ENCODE assay signal across 23 cellular contexts in genomic region chr13:67156718-67157049, GRCh38.
A peak's percentile ranks its signal among the peaks of the same experiment; 100 is the strongest.
DNase-seq lines count a peak whose midpoint lies in the region; ATAC-seq, FAIRE-seq and TF ChIP-seq lines count a peak whose summit lies in the region.
"Had no signal": no experiment of that assay in that cellular context is flagged by ENCODE, and none has a peak within 500 bp of the region (broad histone marks: within the 10 kb centered on the region; RNA-seq: fewer than 3 reads in every experiment).

No MANE protein-coding gene starts in this region.

- H4K20me1 ChIP-seq in GM23338 (replicated peaks; ENCODE audit: insufficient read depth), result no peaks in the 10 kb centered on the region
- no peaks in the 10 kb centered on the region for H4K20me1 ChIP-seq in K562 (replicated peaks; ENCODE audit: control insufficient read depth, insufficient read depth, low read length)

- no TSS peak for BruUV-seq in K562 (replicated peaks; lab: Mats Ljungman, UMichigan)

- TF ChIP-seq EP300 in K562 (IDR thresholded peaks at IDR 0.05; ENCODE audit: low read length), result no peak

- H3K4me2 ChIP-seq in GM23338, result no peak overlapping the region
- H3K4me2 ChIP-seq in K562 (ENCODE audit: insufficient read depth, low read length), result peak overlapping the region; percentile 84; the same call in 1 of the 2 replicates
- H3K4me2 ChIP-seq: A549, PC-9 had no signal

- H3K36me3 Mint-ChIP-seq in GM23338 (ENCODE audit: low read depth), result no peaks in the 10 kb centered on the region
- H3K36me3 Mint-ChIP-seq: CD8-positive, alpha-beta T cell had no signal

- H3K4me1 ChIP-seq in GM23338 (ENCODE audit: insufficient read depth) (no peaks in the 10 kb centered on the region), K562 (replicated peaks in 1 of 2; ENCODE audit: control insufficient read depth in 2 of 2, insufficient read depth in 2 of 2, low read length in 2 of 2) (no peaks in the 10 kb centered on the region; a peak in 1 of 5 replicates)
- H3K4me1 ChIP-seq: A549, Caco-2, SJCRH30 had no signal

- H3K27ac Mint-ChIP-seq in GM23338, result no peak overlapping the region
- H3K27ac Mint-ChIP-seq: CD8-positive, alpha-beta T cell had no signal

- H3K27me3 ChIP-seq in GM23338 (ENCODE audit: insufficient read depth), result no peaks in the 10 kb centered on the region
- no peaks in the 10 kb centered on the region for H3K27me3 ChIP-seq in K562 (ENCODE audit: control insufficient read depth in 2 of 2, insufficient read depth in 2 of 2, low read length in 2 of 2)
- no peaks in the 10 kb centered on the region for H3K27me3 ChIP-seq in layer of hippocampus (ENCODE audit: control insufficient read depth, insufficient read depth, low read length)
- H3K27me3 ChIP-seq: SJCRH30 had no signal

- TF ChIP-seq POLR2A in K562 (conservative IDR thresholded peaks at IDR 0.05), result no peak

- peaks cover 3% of the 10 kb centered on the region; the same call in 1 of the 3 replicates for H3K4me1 Mint-ChIP-seq in GM23338

- H3K9me3 Mint-ChIP-seq in GM23338, result no peaks in the 10 kb centered on the region
- H3K9me3 Mint-ChIP-seq: CD8-positive, alpha-beta T cell had no signal

- in situ Hi-C loops in K562 (cut with MboI), result no loop called here

- intact Hi-C loops in K562 (cut with micrococcal nuclease), result no loop called here

- H3K36me3 ChIP-seq in GM23338 (ENCODE audit: insufficient read depth) (no peaks in the 10 kb centered on the region), K562 (ENCODE audit: control insufficient read depth, insufficient read depth, low read length) (no peaks in the 10 kb centered on the region)
- H3K36me3 ChIP-seq: SJCRH30 had no signal

- no peak for FAIRE-seq in K562 (lab: Jason Lieb, UNC)
- FAIRE-seq: A549, GM12891 had no signal

- peak; percentile 34 for DNase-seq in GM23338 (ENCODE audit: low spot score)
- no peak for DNase-seq in K562 (ENCODE audit: extremely low read depth in 1 of 4, low spot score in 3 of 4)
- DNase-seq in HT-29 (ENCODE audit: low spot score), result no peak
- no peak for DNase-seq in iPS-NIHi7 (ENCODE audit: extremely low spot score)
- no peak for DNase-seq in CD1c-positive myeloid dendritic cell (ENCODE audit: extremely low spot score)
- DNase-seq: AML-193; Caco-2; CD8-positive, alpha-beta T cell; DMS79; GF-D8; KG1; MM.1S; NCI-H1694 treated with DMSO at 0.1 percent for 48 hours; NCI-H2081; NCI-H2227 treated with DMSO at 0.1 percent for 48 hours; PC-9; SJCRH30 had no signal

- ATAC-seq in GM23338 (peak; percentile 86), K562 (peak; percentile 77)
- ATAC-seq: CD8-positive, alpha-beta T cell; Right ventricle myocardium inferior; SK-N-SH treated with all-trans-retinoic acid at 6 μM for 48 hours had no signal

- H2AFZ ChIP-seq in GM23338, result peak overlapping the region; percentile 73; the same call in 1 of the 2 replicates
- peak overlapping the region; percentile 90; the same call in 1 of the 2 replicates for H2AFZ ChIP-seq in K562 (ENCODE audit: low read depth, low read length)
- H2AFZ ChIP-seq: PC-9 had no signal

- H3K4me3 ChIP-seq in GM23338, result no peak overlapping the region
- peak overlapping the region; percentile 34; the same call in 1 of the 2 replicates for H3K4me3 ChIP-seq in K562
- H3K4me3 ChIP-seq: A549, PC-9, SJCRH30 had no signal

- TF ChIP-seq RAD21 in K562 (CRISPR knock-in tag; conservative IDR thresholded peaks at IDR 0.05 in 1 of 2, IDR thresholded peaks at IDR 0.05 in 1 of 2), result no peak

- no peaks in the 10 kb centered on the region; the same call in 1 of the 2 replicates for H3K9me2 ChIP-seq in GM23338 (ENCODE audit: insufficient read depth)

- H3K79me2 ChIP-seq in GM23338 (replicated peaks; ENCODE audit: insufficient read depth), result no peaks in the 10 kb centered on the region
- H3K79me2 ChIP-seq in K562 (ENCODE audit: control insufficient read depth, insufficient read depth, low read length), result no peaks in the 10 kb centered on the region

- TF ChIP-seq CTCF in GM23338 (conservative IDR thresholded peaks at IDR 0.05; ENCODE audit: low read depth in 2 of 2) (no peak; a peak in 1 of 4 replicates), K562 (IDR thresholded peaks at IDR 0.05 in 2 of 3, conservative IDR thresholded peaks at IDR 0.05 in 1 of 3; ENCODE audit: insufficient read depth in 2 of 3, low read depth in 1 of 3, low read length in 3 of 3) (no peak)

- no peak overlapping the region for H3K4me3 Mint-ChIP-seq in GM23338
- H3K4me3 Mint-ChIP-seq: CD8-positive, alpha-beta T cell had no signal

- H3F3A ChIP-seq in GM23338 (replicated peaks; ENCODE audit: low read depth), result no peaks in the 10 kb centered on the region

- POLR2A ChIA-PET in K562 (lab: Yijun Ruan, JAX), result no interaction called here

- CTCF ChIA-PET in K562 (lab: Yijun Ruan, JAX; ENCODE audit: low intra/inter-chr PET ratio), result no interaction called here

- H3K9me1 ChIP-seq in K562 (ENCODE audit: control insufficient read depth, insufficient read depth, low read length), result no peaks in the 10 kb centered on the region

- H3K27ac ChIP-seq in GM23338 (ENCODE audit: low read depth), result no peak overlapping the region
- no peak overlapping the region for H3K27ac ChIP-seq in K562 (ENCODE audit: extremely low read depth, low read depth, low read length)
- peak overlapping the region; percentile 71 for H3K27ac ChIP-seq in layer of hippocampus (ENCODE audit: low read depth, low read length)
- peak overlapping the region; percentile 74 for H3K27ac ChIP-seq in temporal lobe (ENCODE audit: low read depth, low read length)
- H3K27ac ChIP-seq: A549, PC-9, SJCRH30 had no signal

- H3K27me3 Mint-ChIP-seq in GM23338 (ENCODE audit: insufficient read depth, low read depth, poor library complexity), result no peaks in the 10 kb centered on the region

- 12% methylated on average over 5 of the region's 7 CpGs for WGBS in K562 (ENCODE audit: insufficient coverage, low coverage, missing lambda C conversion rate)

- H3K9ac ChIP-seq in K562 (ENCODE audit: insufficient read depth in 1 of 2, low read depth in 2 of 2, low read length in 2 of 2), result no peak overlapping the region

- H3K9me3 ChIP-seq in K562 (replicated peaks; ENCODE audit: control insufficient read depth, insufficient read depth, low read depth, low read length), result no peaks in the 10 kb centered on the region
- H3K9me3 ChIP-seq: A549, Caco-2, SJCRH30 had no signal

TF ChIP-seq in GM23338, 12 proteins besides CTCF, POLR2A, EP300 and RAD21 (continues in another document):
- TF ChIP-seq STAT1 (IDR thresholded peaks at IDR 0.05; ENCODE audit: unreplicated experiment) (no peak), NANOG (IDR thresholded peaks at IDR 0.05; ENCODE audit: borderline replicate concordance) (no peak), ZNF114 (CRISPR knock-in tag; IDR thresholded peaks at IDR 0.05) (no peak)

TF ChIP-seq in K562, 482 proteins besides CTCF, POLR2A, EP300 and RAD21:
- TF ChIP-seq NEUROD1 (IDR thresholded peaks at IDR 0.05; ENCODE audit: borderline replicate concordance, low read depth, low read length, partially characterized antibody) (no peak), HCFC1 (IDR thresholded peaks at IDR 0.05; ENCODE audit: low read depth, low read length) (no peak), JUN (IDR thresholded peaks at IDR 0.05; ENCODE audit: borderline replicate concordance, low read depth, low read length) (no peak), JUN (CRISPR knock-in tag; IDR thresholded peaks at IDR 0.05; ENCODE audit: borderline replicate concordance) (no peak), MLLT1 (IDR thresholded peaks at IDR 0.05) (no peak), PHB (CRISPR knock-in tag; IDR thresholded peaks at IDR 0.05) (no peak), HNRNPL (IDR thresholded peaks at IDR 0.05; ENCODE audit: low read depth, low read length) (no peak), HNRNPH1 (optimal IDR thresholded peaks at IDR 0.05; ENCODE audit: low read depth, low read length) (no peak), MTA1 (IDR thresholded peaks at IDR 0.05; ENCODE audit: borderline replicate concordance) (no peak), MEF2A (IDR thresholded peaks at IDR 0.05; ENCODE audit: control insufficient read depth, low read depth, low read length) (no peak), CBX2 (IDR thresholded peaks at IDR 0.05; ENCODE audit: insufficient read depth, low read length, poor library complexity, severe bottlenecking) (no peak), MXI1 (IDR thresholded peaks at IDR 0.05; ENCODE audit: low read depth, low read length) (no peak), NFXL1 (CRISPR knock-in tag; IDR thresholded peaks at IDR 0.05) (no peak), ATF2 (CRISPR knock-in tag; IDR thresholded peaks at IDR 0.05) (no peak), ZNF780A (CRISPR knock-in tag; IDR thresholded peaks at IDR 0.05) (no peak), SMARCE1 (IDR thresholded peaks at IDR 0.05) (no peak), ZNF23 (CRISPR knock-in tag; IDR thresholded peaks at IDR 0.05) (no peak), RB1 (IDR thresholded peaks at IDR 0.05; ENCODE audit: low read depth) (no peak), RHOXF2B (CRISPR knock-in tag; conservative IDR thresholded peaks at IDR 0.05) (no peak), ZNF445 (CRISPR knock-in tag; IDR thresholded peaks at IDR 0.05; ENCODE audit: low read depth) (no peak)

Comparison
In these comparisons a context has a peak if more than half of its experiments do, and no peak if none do; other contexts are left out.
1. H3K27ac ChIP-seq: peak in layer of hippocampus (single experiment) and temporal lobe (single experiment); none in GM23338 (single experiment) and K562 (single experiment).